23 cellular contexts compared by ENCODE assay signal in the genomic region with DNA sequence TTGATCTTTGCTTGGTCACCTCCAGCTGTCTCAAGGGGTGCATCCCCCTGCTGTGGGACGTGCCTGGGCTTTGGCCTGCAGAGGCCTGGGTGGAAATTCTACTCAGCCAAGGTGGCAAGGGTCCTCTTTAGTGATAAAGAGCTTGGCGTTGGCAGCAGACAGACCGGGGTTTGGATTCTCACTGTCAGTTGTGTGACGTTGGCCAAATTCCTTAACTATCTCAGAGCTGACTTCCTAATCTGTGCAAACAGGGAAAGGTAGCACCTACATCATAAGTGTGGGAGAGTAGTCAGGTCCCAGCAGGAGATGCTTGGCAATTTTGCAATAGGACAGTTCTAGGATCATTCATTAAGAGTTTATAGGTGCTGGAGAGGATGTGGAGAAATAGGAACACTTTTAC.
"Had no signal": no experiment of that assay in that cellular context is flagged by ENCODE, and none has a peak within 500 bp of the region (broad histone marks: within the 10 kb centered on the region; RNA-seq: fewer than 3 reads in every experiment).

No MANE protein-coding gene starts in this region.

- H3K27ac ChIP-seq: SJSA1, SK-N-MC had no signal

- H3K27me3 ChIP-seq: MG63, SJSA1 had no signal

- H3K4me1 ChIP-seq: SJSA1 had no signal

- H3K9me3 ChIP-seq: MG63, SJSA1 had no signal

- FAIRE-seq: RCC 7860 had no signal

- H3K36me3 ChIP-seq: MG63, SJSA1 had no signal

- H3K4me3 ChIP-seq: MG63, SJSA1, SK-N-MC had no signal

- DNase-seq: IMR-90, Karpas-422, KG1, MG63, NCI-H1092, NCI-H1105 treated with DMSO at 0.1 percent for 48 hours, NCI-H1417 treated with DMSO at 0.1 percent for 48 hours, NCI-H146, NCI-H1694 treated with DMSO at 0.1 percent for 48 hours, NCI-H1930, NCI-H2081, NCI-H2107, NCI-H2227 treated with DMSO at 0.1 percent for 48 hours, NCI-H510A, NCI-H524 treated with DMSO at 0.1 percent for 48 hours, NCI-H69, NCI-H774, Right ventricle myocardium superior, RPMI8226, SIG-M5 had no signal
